ENCODE assay signal across 14 cellular contexts in the genomic region with DNA sequence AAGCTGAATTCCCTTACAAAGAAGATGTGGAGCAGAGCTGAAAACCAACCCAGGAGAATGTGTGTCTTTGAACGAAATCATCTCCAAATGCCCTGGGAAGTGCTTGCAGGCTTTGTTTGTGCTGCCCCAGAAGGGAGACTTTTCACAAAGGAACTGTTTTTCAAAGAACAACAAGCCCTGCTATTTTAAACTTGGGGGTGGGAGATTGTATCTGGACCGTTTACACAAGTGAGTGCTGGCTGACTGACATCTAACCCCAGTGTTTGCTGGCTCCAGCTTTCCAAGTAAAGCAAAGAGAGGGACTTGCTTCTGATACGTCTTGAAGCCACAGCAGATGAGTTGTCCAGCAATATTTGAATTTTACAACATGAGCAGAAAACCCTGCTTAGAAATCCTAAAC. TPM values are rescaled to one million over a fixed set of nuclear protein-coding genes. Genes with fewer than 3 reads are reported as not detected.
A peak's percentile ranks its signal among the peaks of the same experiment; 100 is the strongest.
DNase-seq lines count a peak whose midpoint lies in the region; ATAC-seq, FAIRE-seq and TF ChIP-seq lines count a peak whose summit lies in the region.
"Had no signal": no experiment of that assay in that cellular context is flagged by ENCODE, and none has a peak within 500 bp of the region (broad histone marks: within the 10 kb centered on the region; RNA-seq: fewer than 3 reads in every experiment).

No MANE protein-coding gene starts in this region.

- no peak overlapping the region for H3K4ac ChIP-seq in H1 (replicated peaks; ENCODE audit: insufficient read length, low read depth, low read length)

- H3K27me3 Mint-ChIP-seq in activated CD4-positive, alpha-beta T cell treated with anti-CD3 and anti-CD28 coated beads, Interleukin-2, amount 10 ng/mL, durations not matched to agents 7 days and 5 days: peaks cover 56% of the 10 kb centered on the region

- H4K8ac ChIP-seq in H1 (ENCODE audit: extremely low read depth, insufficient read depth, low read length): no peak overlapping the region

- peaks cover 2% of the 10 kb centered on the region for H3K4me1 Mint-ChIP-seq in activated CD4-positive, alpha-beta T cell treated with anti-CD3 and anti-CD28 coated beads, Interleukin-2, amount 10 ng/mL, durations not matched to agents 7 days and 5 days

- H2BK120ac ChIP-seq in H1 (replicated peaks; ENCODE audit: low read depth, low read length): no peak overlapping the region

- H3K9me3 ChIP-seq in right cardiac atrium (ENCODE audit: control insufficient read depth, low read length): peaks cover 3% of the 10 kb centered on the region
- no peaks in the 10 kb centered on the region for H3K9me3 ChIP-seq in right atrium auricular region
- H3K9me3 ChIP-seq in H1 (ENCODE audit: insufficient read depth in 2 of 2, low read depth in 1 of 2, low read length in 1 of 2): no peaks in the 10 kb centered on the region
- no peaks in the 10 kb centered on the region for H3K9me3 ChIP-seq in muscle layer of duodenum (ENCODE audit: control insufficient read depth in 1 of 2, low read length in 2 of 2)

- no peak overlapping the region for H2BK20ac ChIP-seq in H1 (ENCODE audit: low read length)

- no peak for TF ChIP-seq POLR2A in H1 (IDR thresholded peaks at IDR 0.05; ENCODE audit: control extremely low read depth in 1 of 2, low read depth in 2 of 2, low read length in 2 of 2)

- FAIRE-seq in H1 (lab: Jason Lieb, UNC) (no peak), D721Med (lab: Jason Lieb, UNC) (no peak)

- no peak overlapping the region for H3K27ac Mint-ChIP-seq in activated CD4-positive, alpha-beta T cell treated with anti-CD3 and anti-CD28 coated beads, Interleukin-2, amount 10 ng/mL, durations not matched to agents 7 days and 5 days
- H3K27ac Mint-ChIP-seq: activated T-cell treated with anti-CD3 and anti-CD28 coated beads, Interleukin-2, amount 50 U/mL, for 72 hours had no signal

- H3K36me3 ChIP-seq in right atrium auricular region (no peaks in the 10 kb centered on the region), H1 (ENCODE audit: control insufficient read depth in 2 of 4, insufficient read depth in 4 of 4, low read length in 3 of 4) (no peaks in the 10 kb centered on the region), muscle layer of duodenum (ENCODE audit: control insufficient read depth in 1 of 2, insufficient read depth in 2 of 2, low read length in 2 of 2) (no peaks in the 10 kb centered on the region)

- H3K4me3 Mint-ChIP-seq in activated CD4-positive, alpha-beta T cell treated with anti-CD3 and anti-CD28 coated beads, Interleukin-2, amount 10 ng/mL, durations not matched to agents 7 days and 5 days: no peak overlapping the region
- H3K4me3 Mint-ChIP-seq: activated T-cell treated with anti-CD3 and anti-CD28 coated beads, Interleukin-2, amount 50 U/mL, for 72 hours had no signal

- no peaks in the 10 kb centered on the region for H4K20me1 ChIP-seq in H1 (replicated peaks in 1 of 2; ENCODE audit: control insufficient read depth in 1 of 2, insufficient read depth in 2 of 2, low read length in 2 of 2)

- no peak overlapping the region for H4K5ac ChIP-seq in H1 (ENCODE audit: insufficient read length, low read depth, low read length)

- 13% methylated on average over 3 of the region's 3 CpGs for WGBS in right cardiac atrium
- 52% methylated on average over 3 of the region's 3 CpGs; no CpG with 5 or more reads in 1 of the 2 experiments for WGBS in H1 (ENCODE audit: extremely low coverage in 1 of 2, insufficient coverage in 1 of 2, insufficient read length in 1 of 2, insufficient replicate concordance in 2 of 2, low coverage in 1 of 2, low lambda C conversion rate in 2 of 2, missing lambda C conversion rate in 1 of 2), 2 experiments

- POLR2A ChIA-PET in H1 (lab: Charles Lee; ENCODE audit: partially characterized antibody): interaction anchor here (1.4 to 1.5 kb wide), 2 partner anchors 11 to 85 kb away, joined by 3 to 5 read pairs; no protein-coding TSS in a partner anchor
- POLR2A ChIA-PET in activated CD4-positive, alpha-beta T cell treated with anti-CD3 and anti-CD28 coated beads, Interleukin-2, amount 10 ng/mL, durations not matched to agents 7 days and 5 days (lab: Charles Lee): no interaction called here

- no peaks in the 10 kb centered on the region; the same call in 1 of the 2 replicates for H3K79me1 ChIP-seq in H1 (ENCODE audit: low read depth, low read length)

- H3K27ac ChIP-seq in right cardiac atrium (ENCODE audit: low read length) (no peak overlapping the region), right atrium auricular region (no peak overlapping the region), H1 (ENCODE audit: low read depth, low read length) (no peak overlapping the region), muscle layer of duodenum (ENCODE audit: low read length) (no peak overlapping the region)
- H3K27ac ChIP-seq: dorsolateral prefrontal cortex had no signal

- peak overlapping the region; percentile 75 to 97 for H3K4me2 ChIP-seq in H1 (ENCODE audit: insufficient read depth in 1 of 2, low read depth in 2 of 2, low read length in 2 of 2)

- no peak overlapping the region for H3K23ac ChIP-seq in H1 (ENCODE audit: insufficient read length)

- intact Hi-C loops in right cardiac atrium (cut with DNase I): no loop called here

- H3K4me1 ChIP-seq in right cardiac atrium (ENCODE audit: control insufficient read depth, insufficient read depth, low read length): peaks cover 4% of the 10 kb centered on the region
- H3K4me1 ChIP-seq in right atrium auricular region: peaks cover 0 to 22% of the 10 kb centered on the region in 2 donors
- H3K4me1 ChIP-seq in H1 (replicated peaks in 1 of 4; ENCODE audit: control insufficient read depth in 3 of 4, insufficient read depth in 4 of 4, low read length in 3 of 4): peaks cover 4 to 19% (median 12%) of the 10 kb centered on the region in 4 experiments
- peaks cover 6 to 32% of the 10 kb centered on the region in 2 donors for H3K4me1 ChIP-seq in muscle layer of duodenum (ENCODE audit: control insufficient read depth in 1 of 2, insufficient read depth in 2 of 2, low read length in 2 of 2)

- TF ChIP-seq CTCF in right atrium auricular region (IDR thresholded peaks at IDR 0.05) (no peak), H1 (IDR thresholded peaks at IDR 0.05; ENCODE audit: control extremely low read depth in 1 of 3, insufficient read depth in 1 of 3, low read depth in 1 of 3, low read length in 3 of 3) (no peak), D721Med (IDR thresholded peaks at IDR 0.05; ENCODE audit: insufficient read depth, missing control alignments) (no peak)

- no peak overlapping the region for H2BK15ac ChIP-seq in H1 (ENCODE audit: low read length)

- CTCF ChIA-PET in H1 (lab: Charles Lee; ENCODE audit: partially characterized antibody): interaction anchor here (0.6 to 2.6 kb wide), 5 partner anchors 9 to 302 kb away, joined by 3 to 12 read pairs (median 4); a partner anchor contains a TSS
- CTCF ChIA-PET in activated CD4-positive, alpha-beta T cell treated with anti-CD3 and anti-CD28 coated beads, Interleukin-2, amount 10 ng/mL, durations not matched to agents 7 days and 5 days (lab: Charles Lee): no interaction called here

- no peak overlapping the region for H3K56ac ChIP-seq in H1 (replicated peaks; ENCODE audit: insufficient read length, low read depth, low read length)

- ATAC-seq in right cardiac atrium (no peak), HG02852 (IDR thresholded peaks at IDR 0.05; ENCODE audit: unreplicated experiment) (no peak)
- ATAC-seq: activated T-cell treated with anti-CD3 and anti-CD28 coated beads, Interleukin-2, amount 50 U/mL, for 72 hours; Panc1 had no signal

- no peak overlapping the region for H3K14ac ChIP-seq in H1 (ENCODE audit: insufficient read length)

- H3K23me2 ChIP-seq in H1 (ENCODE audit: low read depth, low read length): peaks cover 4% of the 10 kb centered on the region; the same call in 1 of the 2 replicates

- peaks cover 0 to 17% of the 10 kb centered on the region in 2 experiments; a peak in 1 of 4 replicates for H3K79me2 ChIP-seq in H1 (ENCODE audit: control insufficient read depth in 1 of 2, insufficient read depth in 2 of 2, low read length in 2 of 2)

- H2BK5ac ChIP-seq in H1 (ENCODE audit: low read depth, low read length): no peak overlapping the region

- 0 out of 2 replicates have a peak overlapping the region, but pooled peaks have one; percentile 20 for H2BK12ac ChIP-seq in H1 (ENCODE audit: low read depth, low read length)

- no peak overlapping the region for H3K18ac ChIP-seq in H1 (ENCODE audit: extremely low read depth, low read length)

- no peak overlapping the region for H2AFZ ChIP-seq in H1 (ENCODE audit: low read length)

- TF ChIP-seq EP300 in H1 (IDR thresholded peaks at IDR 0.05; ENCODE audit: borderline replicate concordance in 1 of 2, low read depth in 2 of 2, low read length in 2 of 2): no peak

- H3K27me3 ChIP-seq in right cardiac atrium (ENCODE audit: control insufficient read depth, insufficient read depth) (no peaks in the 10 kb centered on the region), right atrium auricular region (peaks cover 0 to 6% of the 10 kb centered on the region in 2 donors), H1 (replicated peaks in 1 of 4; ENCODE audit: control insufficient read depth in 3 of 4, extremely low read depth in 1 of 4, insufficient read depth in 3 of 4, low read length in 3 of 4) (no peaks in the 10 kb centered on the region; a peak in 1 of 7 replicates), muscle layer of duodenum (ENCODE audit: low read depth, low read length) (no peaks in the 10 kb centered on the region)

- no peak overlapping the region for H4K91ac ChIP-seq in H1 (replicated peaks; ENCODE audit: insufficient read length, low read length)

- no peak for TF ChIP-seq RAD21 in H1 (IDR thresholded peaks at IDR 0.05 in 1 of 2, conservative IDR thresholded peaks at IDR 0.05 in 1 of 2; ENCODE audit: low read depth in 2 of 2, low read length in 2 of 2)

- DNase-seq in right cardiac atrium (no peak), right atrium auricular region (ENCODE audit: low spot score) (no peak), H1 (ENCODE audit: low read depth in 1 of 2, low spot score in 2 of 2) (no peak), D721Med (ENCODE audit: insufficient read length, low spot score) (no peak), kidney glomerular epithelial cell (lab: John Stamatoyannopoulos, UW) (no peak)
- no peak for DNase-seq in activated CD4-positive, alpha-beta T cell treated with anti-CD3 and anti-CD28 coated beads, Interleukin-2, amount 10 ng/mL, durations not matched to agents 7 days and 5 days
- DNase-seq: activated T-cell treated with anti-CD3 and anti-CD28 coated beads, Interleukin-2, amount 50 U/mL, for 72 hours; dorsolateral prefrontal cortex; NCI-H1930; stimulated activated CD8-positive, alpha-beta memory T cell treated with anti-CD3 and anti-CD28 coated beads, Interleukin-4, amount 100 ng/mL, for 48 hours had no signal

- H3K36me3 Mint-ChIP-seq in activated CD4-positive, alpha-beta T cell treated with anti-CD3 and anti-CD28 coated beads, Interleukin-2, amount 10 ng/mL, durations not matched to agents 7 days and 5 days (ENCODE audit: low read depth): no peaks in the 10 kb centered on the region

- peak overlapping the region; percentile 1 for H3K4me3 ChIP-seq in right cardiac atrium (ENCODE audit: low read length)
- peak overlapping the region in 1 of 2 donors; percentile 48 for H3K4me3 ChIP-seq in right atrium auricular region
- peak overlapping the region in 3 of 4 experiments; percentile 22 to 64 (median 37); a peak in 4 of 8 replicates for H3K4me3 ChIP-seq in H1 (ENCODE audit: extremely low read depth in 1 of 4, insufficient read depth in 2 of 4, low read depth in 3 of 4, low read length in 4 of 4)
- peak overlapping the region; percentile 50 to 63 for H3K4me3 ChIP-seq in muscle layer of duodenum (ENCODE audit: low read depth in 1 of 2, low read length in 2 of 2)

- no peak overlapping the region for H3K9ac ChIP-seq in H1 (replicated peaks in 1 of 4; ENCODE audit: extremely low read depth in 1 of 4, low read depth in 3 of 4, low read length in 3 of 4)

- no peaks in the 10 kb centered on the region for H3K9me3 Mint-ChIP-seq in activated CD4-positive, alpha-beta T cell treated with anti-CD3 and anti-CD28 coated beads, Interleukin-2, amount 10 ng/mL, durations not matched to agents 7 days and 5 days
- H3K9me3 Mint-ChIP-seq: activated T-cell treated with anti-CD3 and anti-CD28 coated beads, Interleukin-2, amount 50 U/mL, for 72 hours had no signal

- 0 out of 2 replicates have a peak overlapping the region, but pooled peaks have one; percentile 32 for H2AK5ac ChIP-seq in H1 (ENCODE audit: low read depth, low read length)

RNA-seq across cellular contexts. Expression of a gene that starts 1.6 kb away (rescaled TPM):
- total RNA-seq in right cardiac atrium (1 to 10 TPM in 3 of 4 donors, under 1 TPM in 1; 0.54 to 1.4 (median 1.1) TPM), right atrium auricular region (1 to 10 TPM in 1 of 2 donors, under 1 TPM in 1; 0.43 to 1.7 TPM)
- polyA plus RNA-seq in right cardiac atrium (0.54 TPM), H1 (2011; rRNA removed) (4.9 and 6.4 TPM in 2 replicates)
- 12.3 and 12.8 TPM in 2 replicates for total RNA-seq in H1 (2021; fragmentation: NEBNext Ultra II Directional; extraction: Animal tissue kit (Norgen Biotek cat#: 25700))
- polyA plus RNA-seq in H1 (2011; cell fraction: cytosol; rRNA removed): 5.4 TPM
- polyA plus RNA-seq in H1 (2011; cell fraction: nucleus; rRNA removed): 9.9 TPM
- polyA plus RNA-seq in H1 (2012, experiment 1 of 2): 4.9 to 6.5 TPM (median 5.8 TPM) in 4 replicates
- polyA plus RNA-seq in H1 (2012, experiment 2 of 2): 2.8 TPM
- polyA plus RNA-seq in H1 (2013, experiment 1 of 2): 8.3 TPM
- polyA plus RNA-seq in H1 (2013, experiment 2 of 2): 8.3 TPM
- polyA minus RNA-seq in H1 (2011; rRNA and poly(A)+ RNA removed): 38.0 and 39.6 TPM in 2 replicates
- 6.9 TPM for polyA minus RNA-seq in H1 (2011; cell fraction: cytosol; rRNA and poly(A)+ RNA removed)
- polyA minus RNA-seq in H1 (2011; cell fraction: nucleus; rRNA and poly(A)+ RNA removed): 54.7 TPM
- total RNA-seq in activated CD4-positive, alpha-beta T cell treated with anti-CD3 and anti-CD28 coated beads, Interleukin-2, amount 10 ng/mL, durations not matched to agents 7 days and 5 days: not detected
- total RNA-seq: pulmonary artery endothelial cell had no signal

RNA-seq across cellular contexts. Expression of a gene that starts 46.0 kb away (rescaled TPM):
- total RNA-seq in right cardiac atrium (not detected), right atrium auricular region (not detected)
- polyA plus RNA-seq in right cardiac atrium (not detected), H1 (2011; rRNA removed) (0.13 TPM in 1 of 2 replicates, not detected in the other)
- 0.15 TPM in 1 of 2 replicates, not detected in the other for total RNA-seq in H1 (2021; fragmentation: NEBNext Ultra II Directional; extraction: Animal tissue kit (Norgen Biotek cat#: 25700))
- 0.08 TPM for polyA plus RNA-seq in H1 (2011; cell fraction: cytosol; rRNA removed)
- 0.07 TPM for polyA plus RNA-seq in H1 (2011; cell fraction: nucleus; rRNA removed)
- 0.09 to 0.12 TPM (median 0.12 TPM) in 3 of 4 replicates, not detected in the other for polyA plus RNA-seq in H1 (2012, experiment 1 of 2)
- polyA plus RNA-seq in H1 (2012, experiment 2 of 2): not detected
- not detected for polyA plus RNA-seq in H1 (2013, experiment 1 of 2)
- polyA plus RNA-seq in H1 (2013, experiment 2 of 2): 0.04 TPM
- polyA minus RNA-seq in H1 (2011; rRNA and poly(A)+ RNA removed): 0.29 TPM in 1 of 2 replicates, not detected in the other
- polyA minus RNA-seq in H1 (2011; cell fraction: cytosol; rRNA and poly(A)+ RNA removed): not detected
- not detected for polyA minus RNA-seq in H1 (2011; cell fraction: nucleus; rRNA and poly(A)+ RNA removed)
- total RNA-seq in activated CD4-positive, alpha-beta T cell treated with anti-CD3 and anti-CD28 coated beads, Interleukin-2, amount 10 ng/mL, durations not matched to agents 7 days and 5 days: not detected
- total RNA-seq: activated T-cell treated with anti-CD3 and anti-CD28 coated beads, Interleukin-2, amount 50 U/mL, for 72 hours; pulmonary artery endothelial cell had no signal
